ENCODE assay signal across 1 cellular context in the genomic region with DNA sequence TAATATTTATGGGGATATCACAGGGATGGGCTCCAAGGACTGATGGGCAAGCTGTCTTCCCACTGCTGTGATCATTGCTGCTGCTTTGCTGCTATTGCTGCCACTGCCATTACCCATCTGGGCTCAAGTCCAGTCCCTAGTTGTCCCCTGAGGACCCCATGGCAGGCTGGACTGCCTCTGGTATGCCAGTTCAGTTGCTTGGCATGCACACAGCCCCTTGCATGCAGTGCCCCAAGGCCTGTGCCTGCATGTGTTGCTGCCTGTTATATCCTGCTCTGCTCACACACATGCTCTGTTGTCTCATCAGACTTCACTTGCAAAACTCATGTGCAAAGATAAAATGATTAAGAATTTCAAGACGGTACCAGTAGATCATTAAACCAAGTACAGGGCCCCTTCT.
TF ChIP-seq lines count a peak whose summit lies in the region.

No MANE protein-coding gene starts in this region.

TF ChIP-seq in SK-N-SH, 30 proteins besides CTCF, POLR2A, EP300 and RAD21 (continued from another document):
- TF ChIP-seq, protein P1, sequence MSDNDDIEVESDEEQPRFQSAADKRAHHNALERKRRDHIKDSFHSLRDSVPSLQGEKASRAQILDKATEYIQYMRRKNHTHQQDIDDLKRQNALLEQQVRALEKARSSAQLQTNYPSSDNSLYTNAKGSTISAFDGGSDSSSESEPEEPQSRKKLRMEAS (IDR thresholded peaks at IDR 0.05; ENCODE audit: low read depth): no peak
- TF ChIP-seq, protein P2, sequence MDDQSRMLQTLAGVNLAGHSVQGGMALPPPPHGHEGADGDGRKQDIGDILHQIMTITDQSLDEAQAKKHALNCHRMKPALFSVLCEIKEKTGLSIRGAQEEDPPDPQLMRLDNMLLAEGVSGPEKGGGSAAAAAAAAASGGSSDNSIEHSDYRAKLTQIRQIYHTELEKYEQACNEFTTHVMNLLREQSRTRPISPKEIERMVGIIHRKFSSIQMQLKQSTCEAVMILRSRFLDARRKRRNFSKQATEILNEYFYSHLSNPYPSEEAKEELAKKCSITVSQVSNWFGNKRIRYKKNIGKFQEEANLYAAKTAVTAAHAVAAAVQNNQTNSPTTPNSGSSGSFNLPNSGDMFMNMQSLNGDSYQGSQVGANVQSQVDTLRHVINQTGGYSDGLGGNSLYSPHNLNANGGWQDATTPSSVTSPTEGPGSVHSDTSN (IDR thresholded peaks at IDR 0.05): no peak
- TF ChIP-seq ELF1 (IDR thresholded peaks at IDR 0.05) (no peak), JUND (IDR thresholded peaks at IDR 0.05) (no peak), FOXJ3 (CRISPR knock-in tag; IDR thresholded peaks at IDR 0.05) (no peak)
